Comparison of ENCODE assay signal across 8 cellular contexts in genomic region chr4:26719954-26720552, GRCh38.
A peak's percentile ranks its signal among the peaks of the same experiment; 100 is the strongest.
DNase-seq lines count a peak whose midpoint lies in the region; ATAC-seq and TF ChIP-seq lines count a peak whose summit lies in the region.

No MANE protein-coding gene starts in this region.

- WGBS in spleen, 5 donors = 63 to 76% (median 72%) methylated on average over 1 of the region's 1 CpG

- H3K79me2 ChIP-seq in neural cell (replicated peaks; ENCODE audit: insufficient read depth, low read length) = no peaks in the 10 kb centered on the region

- no peak overlapping the region for H3K9ac ChIP-seq in neural cell (ENCODE audit: low read length)

- no peak overlapping the region for H3K4me2 ChIP-seq in neural cell (ENCODE audit: low read length)

- TF ChIP-seq RAD21 in neural cell (conservative IDR thresholded peaks at IDR 0.05) = peak; percentile 89

- no peaks in the 10 kb centered on the region for H4K20me1 ChIP-seq in neural cell (ENCODE audit: insufficient read depth)

- no peaks in the 10 kb centered on the region for H3K9me3 ChIP-seq in breast epithelium
- H3K9me3 ChIP-seq in neural cell (ENCODE audit: low read length) = no peaks in the 10 kb centered on the region
- H3K9me3 ChIP-seq in spleen = no peaks in the 10 kb centered on the region

- ATAC-seq in GM21423 (IDR thresholded peaks at IDR 0.05; ENCODE audit: unreplicated experiment) = no peak

- H3K27me3 ChIP-seq in breast epithelium = no peaks in the 10 kb centered on the region
- H3K27me3 ChIP-seq in neural cell (ENCODE audit: insufficient read depth, low read depth, low read length) = no peaks in the 10 kb centered on the region
- no peaks in the 10 kb centered on the region for H3K27me3 ChIP-seq in spleen (replicated peaks in 1 of 7)

- DNase-seq in EL (peak; percentile 21), M059J (ENCODE audit: low read depth) (peak; percentile 40), breast epithelium (ENCODE audit: low spot score in 2 of 2) (no peak), spleen (no peak), iPS-NIHi7 (ENCODE audit: extremely low spot score) (no peak)
- DNase-seq in central memory CD4-positive, alpha-beta T cell = no peak

- no peaks in the 10 kb centered on the region for H3K9me2 ChIP-seq in neural cell (ENCODE audit: insufficient read depth, low read length)

- H3K4me3 ChIP-seq in breast epithelium (no peak overlapping the region), neural cell (ENCODE audit: low read length) (no peak overlapping the region), spleen (no peak overlapping the region)

- no peak for TF ChIP-seq EP300 in neural cell (conservative IDR thresholded peaks at IDR 0.05; ENCODE audit: poor library complexity, severe bottlenecking)

- H3K36me3 ChIP-seq in breast epithelium (no peaks in the 10 kb centered on the region), neural cell (ENCODE audit: insufficient read depth, low read length) (no peaks in the 10 kb centered on the region), spleen (no peaks in the 10 kb centered on the region)

- intact Hi-C loops in breast epithelium (cut with DNase I; ENCODE audit: low total_unique reads) (no loop called here), spleen (cut with DNase I; ENCODE audit: low total_unique reads) (no loop called here)

- H3K27ac ChIP-seq in breast epithelium (no peak overlapping the region), neural cell (ENCODE audit: low read length) (no peak overlapping the region), spleen (no peak overlapping the region)

- no peaks in the 10 kb centered on the region for H3F3A ChIP-seq in neural cell (ENCODE audit: insufficient read depth, low read length, poor library complexity, severe bottlenecking)

- H3K4me1 ChIP-seq in breast epithelium (no peaks in the 10 kb centered on the region), spleen (no peaks in the 10 kb centered on the region)

- TF ChIP-seq POLR2A in breast epithelium (IDR thresholded peaks at IDR 0.05) (no peak), spleen (IDR thresholded peaks at IDR 0.05) (no peak)

- TF ChIP-seq CTCF in breast epithelium (IDR thresholded peaks at IDR 0.05) (peak in 2 of 3 donors; percentile 27 to 33), neural cell (IDR thresholded peaks at IDR 0.05; ENCODE audit: poor library complexity, severe bottlenecking) (peak; percentile 81), spleen (IDR thresholded peaks at IDR 0.05 in 8 of 11, conservative IDR thresholded peaks at IDR 0.05 in 3 of 11) (peak in 5 of 11 experiments; percentile 27 to 38 (median 32))

- H2AFZ ChIP-seq in neural cell (ENCODE audit: low read depth, low read length) = no peak overlapping the region

TF ChIP-seq in neural cell, 6 proteins besides CTCF, POLR2A, EP300 and RAD21:
- TF ChIP-seq SMC3 (conservative IDR thresholded peaks at IDR 0.05; ENCODE audit: poor library complexity) (peak; percentile 87), EZH2 (IDR thresholded peaks at IDR 0.05; ENCODE audit: borderline replicate concordance, insufficient read depth, low read length, poor library complexity, severe bottlenecking) (no peak)
TF ChIP-seq in neural cell: peak in this region for 1.

Comparison
In these comparisons a context has a peak if more than half of its experiments do, and no peak if none do; other contexts are left out.
1. DNase-seq: peak in EL (single experiment) and M059J (single experiment); none in breast epithelium (0 of 2), spleen (single experiment), central memory CD4-positive, alpha-beta T cell (single experiment) and iPS-NIHi7 (single experiment).